ENCODE assay signal across 14 cellular contexts in genomic region chr3:112619295-112619694, GRCh38. TPM values are rescaled to one million over a fixed set of nuclear protein-coding genes. Genes with fewer than 3 reads are reported as not detected.
DNase-seq lines count a peak whose midpoint lies in the region; ATAC-seq, FAIRE-seq and TF ChIP-seq lines count a peak whose summit lies in the region.
"Had no signal": no experiment of that assay in that cellular context is flagged by ENCODE, and none has a peak within 500 bp of the region (broad histone marks: within the 10 kb centered on the region; RNA-seq: fewer than 3 reads in every experiment).

No MANE protein-coding gene starts in this region.

- H3K27ac ChIP-seq in A549 (peak overlapping the region; percentile 54 to 71), upper lobe of left lung (no peak overlapping the region)
- H3K27ac ChIP-seq: cardiac muscle cell, HL-60 had no signal

- in situ Hi-C loops in HAP-1 (cut with MboI; ENCODE audit: low sequenced_read_pairs): no loop called here

- DNase-seq in A549 (ENCODE audit: low read depth in 1 of 2, low spot score in 1 of 2): peak in 1 of 2 experiments; percentile 37
- DNase-seq in RPMI7951 (ENCODE audit: low read depth): peak; percentile 54
- no peak for DNase-seq in upper lobe of left lung
- DNase-seq in Right ventricle myocardium superior: no peak
- no peak for DNase-seq in activated CD4-positive, alpha-beta T cell treated with anti-CD3 and anti-CD28 coated beads, Interleukin-2, amount 50 U/mL, for 48 hours
- no peak for DNase-seq in HAP-1 (ENCODE audit: low spot score in 2 of 2)
- DNase-seq: glutamatergic neuron, mucosa of descending colon, NCI-H2081 had no signal

- ATAC-seq in A549 (peak; percentile 39 to 55; a peak in 2 of 6 replicates), GM19452 (IDR thresholded peaks at IDR 0.05; ENCODE audit: unreplicated experiment) (peak; percentile 72), HG03025 (IDR thresholded peaks at IDR 0.05; ENCODE audit: low FRiP score, unreplicated experiment) (peak; percentile 70), upper lobe of left lung (ENCODE audit: low FRiP score in 2 of 2) (no peak), Right ventricle myocardium superior (ENCODE audit: poor library complexity) (no peak)
- ATAC-seq: mucosa of descending colon, Right ventricle myocardium inferior had no signal

- no peak for TF ChIP-seq RAD21 in A549 (conservative IDR thresholded peaks at IDR 0.05 in 1 of 2, IDR thresholded peaks at IDR 0.05 in 1 of 2)

- H3K27me3 ChIP-seq in upper lobe of left lung: no peaks in the 10 kb centered on the region
- no peaks in the 10 kb centered on the region for H3K27me3 ChIP-seq in HAP-1 (ENCODE audit: low read depth)
- H3K27me3 ChIP-seq: cardiac muscle cell had no signal

- CTCF ChIA-PET in A549 (lab: Yijun Ruan, JAX): interaction anchor here (0.8 to 3.7 kb wide), 4 partner anchors 24 to 195 kb away, joined by 3 to 18 read pairs (median 3); no protein-coding TSS in a partner anchor

- 48% methylated on average over 2 of the region's 2 CpGs for WGBS in A549 (ENCODE audit: missing lambda C conversion rate)
- 60 to 62% methylated on average over 2 of the region's 2 CpGs for WGBS in upper lobe of left lung, 2 donors

- peaks cover 25% of the 10 kb centered on the region for H3K4me1 ChIP-seq in A549
- H3K4me1 ChIP-seq in upper lobe of left lung: no peaks in the 10 kb centered on the region
- peaks cover 5% of the 10 kb centered on the region for H3K4me1 ChIP-seq in HAP-1

- TF ChIP-seq EP300 in A549 (IDR thresholded peaks at IDR 0.05) (no peak), upper lobe of left lung (IDR thresholded peaks at IDR 0.05) (no peak)

- TF ChIP-seq CTCF in A549 (IDR thresholded peaks at IDR 0.05) (no peak), upper lobe of left lung (IDR thresholded peaks at IDR 0.05) (no peak)

- TF ChIP-seq POLR2A in A549 (IDR thresholded peaks at IDR 0.05; ENCODE audit: low read length) (no peak), upper lobe of left lung (IDR thresholded peaks at IDR 0.05) (no peak)

- H3K4me2 ChIP-seq in A549: peak overlapping the region; percentile 3; the same call in 1 of the 3 replicates

- POLR2A ChIA-PET in A549 (lab: Yijun Ruan, JAX): no interaction called here

- no peak overlapping the region for H3K4me3 ChIP-seq in A549
- H3K4me3 ChIP-seq in upper lobe of left lung: no peak overlapping the region
- H3K4me3 ChIP-seq in HAP-1: no peak overlapping the region
- H3K4me3 ChIP-seq: cardiac muscle cell, mucosa of descending colon had no signal

- H3K36me3 ChIP-seq in upper lobe of left lung (no peaks in the 10 kb centered on the region), HAP-1 (replicated peaks) (no peaks in the 10 kb centered on the region)
- H3K36me3 ChIP-seq: cardiac muscle cell had no signal

- intact Hi-C loops in Right ventricle myocardium superior (cut with DNase I): no loop called here

- peaks cover 6% of the 10 kb centered on the region; the same call in 2 of the 3 replicates for H3K9me3 ChIP-seq in A549
- H3K9me3 ChIP-seq in upper lobe of left lung: no peaks in the 10 kb centered on the region
- no peaks in the 10 kb centered on the region for H3K9me3 ChIP-seq in HAP-1
- H3K9me3 ChIP-seq: mucosa of descending colon had no signal

- FAIRE-seq in A549 (lab: Jason Lieb, UNC): no peak

TF ChIP-seq in A549, 52 proteins besides CTCF, POLR2A, EP300 and RAD21:
- TF ChIP-seq, protein P1, sequence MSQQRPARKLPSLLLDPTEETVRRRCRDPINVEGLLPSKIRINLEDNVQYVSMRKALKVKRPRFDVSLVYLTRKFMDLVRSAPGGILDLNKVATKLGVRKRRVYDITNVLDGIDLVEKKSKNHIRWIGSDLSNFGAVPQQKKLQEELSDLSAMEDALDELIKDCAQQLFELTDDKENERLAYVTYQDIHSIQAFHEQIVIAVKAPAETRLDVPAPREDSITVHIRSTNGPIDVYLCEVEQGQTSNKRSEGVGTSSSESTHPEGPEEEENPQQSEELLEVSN (IDR thresholded peaks at IDR 0.05; ENCODE audit: borderline replicate concordance, low read depth): no peak
- no peak for TF ChIP-seq JUNB (IDR thresholded peaks at IDR 0.05)
- no peak for TF ChIP-seq TFCP2L1 (CRISPR knock-in tag; IDR thresholded peaks at IDR 0.05)
- peak; percentile 81 for TF ChIP-seq MAFK (IDR thresholded peaks at IDR 0.05; ENCODE audit: partially characterized antibody)
- TF ChIP-seq RARB (CRISPR knock-in tag; IDR thresholded peaks at IDR 0.05): no peak
- TF ChIP-seq NFE2L2 (conservative IDR thresholded peaks at IDR 0.05; ENCODE audit: low read length): peak; percentile 55; the same call in 1 of the 2 replicates
- TF ChIP-seq NR3C1 (IDR thresholded peaks at IDR 0.05): no peak

RNA-seq across cellular contexts. Expression of gene CCDC80, which starts 21.6 kb away (rescaled TPM):
- polyA plus RNA-seq in A549 (2011; rRNA removed) (54.1 and 79.1 TPM in 2 replicates), A549 (2017; fragmentation: RNase III; extraction: RNeasy Plus Mini Kit Qiagen cat#74134 plus additional on column Dnase treatment) (111 to 168 TPM (median 148 TPM) in 3 replicates)
- 18.3 and 19.6 TPM in 2 replicates for polyA plus RNA-seq in A549 (2012; cell fraction: cytosol; rRNA removed)
- polyA plus RNA-seq in A549 (2012; cell fraction: nucleus; rRNA removed): 27.5 and 42.0 TPM in 2 replicates
- polyA minus RNA-seq in A549 (2011; rRNA and poly(A)+ RNA removed): 39.1 and 47.8 TPM in 2 replicates
- 29.1 and 44.6 TPM in 2 replicates for total RNA-seq in RPMI7951 (2014; rRNA removed; shearing (Covaris generic))
- total RNA-seq in upper lobe of left lung (100 to 1,000 TPM in 2 of 6 donors, 10 to 100 TPM in 3, 1 to 10 TPM in 1; 2.1 to 354 (median 20.7) TPM), Right ventricle myocardium superior (54.0 TPM)

RNA-seq across cellular contexts. Expression of gene SLC35A5, which starts 57.5 kb away (rescaled TPM):
- polyA plus RNA-seq in A549 (2011; rRNA removed) (53.4 and 64.7 TPM in 2 replicates), A549 (2017; fragmentation: RNase III; extraction: RNeasy Plus Mini Kit Qiagen cat#74134 plus additional on column Dnase treatment) (18.7 to 21.0 TPM (median 19.0 TPM) in 3 replicates)
- polyA plus RNA-seq in A549 (2012; cell fraction: cytosol; rRNA removed): 8.2 and 8.9 TPM in 2 replicates
- 3.4 and 6.7 TPM in 2 replicates for polyA plus RNA-seq in A549 (2012; cell fraction: nucleus; rRNA removed)
- polyA minus RNA-seq in A549 (2011; rRNA and poly(A)+ RNA removed): 17.6 and 24.2 TPM in 2 replicates
- 42.1 and 51.5 TPM in 2 replicates for total RNA-seq in RPMI7951 (2014; rRNA removed; shearing (Covaris generic))
- total RNA-seq in upper lobe of left lung (10 to 100 TPM; 15.7 to 38.5 (median 28.4) TPM), Right ventricle myocardium superior (13.7 TPM)

RNA-seq across cellular contexts. Expression of gene ATG3, which starts 57.5 kb away (rescaled TPM):
- 47.0 and 74.5 TPM in 2 replicates for polyA plus RNA-seq in A549 (2011; rRNA removed)
- 30.6 and 32.0 TPM in 2 replicates for polyA plus RNA-seq in A549 (2012; cell fraction: cytosol; rRNA removed)
- 20.2 and 21.8 TPM in 2 replicates for polyA plus RNA-seq in A549 (2012; cell fraction: nucleus; rRNA removed)
- polyA plus RNA-seq in A549 (2017; fragmentation: RNase III; extraction: RNeasy Plus Mini Kit Qiagen cat#74134 plus additional on column Dnase treatment): 47.5 to 58.2 TPM (median 50.2 TPM) in 3 replicates
- polyA minus RNA-seq in A549 (2011; rRNA and poly(A)+ RNA removed): 22.4 and 32.1 TPM in 2 replicates
- total RNA-seq in RPMI7951 (2014; rRNA removed; shearing (Covaris generic)): 115 and 126 TPM in 2 replicates
- 10 to 100 TPM; 24.9 to 73.0 (median 57.5) TPM for total RNA-seq in upper lobe of left lung
- 37.6 TPM for total RNA-seq in Right ventricle myocardium superior

Comparison
In these comparisons a context has a peak if more than half of its experiments do, and no peak if none do; other contexts are left out.
1. ATAC-seq: peak in A549 (2 of 2), GM19452 (single experiment) and HG03025 (single experiment); none in upper lobe of left lung (0 of 2) and Right ventricle myocardium superior (single experiment).
2. H3K27ac ChIP-seq: peak in A549 (2 of 2); none in upper lobe of left lung (0 of 4).